Comparison of ENCODE assay signal across 23 cellular contexts in the genomic region with DNA sequence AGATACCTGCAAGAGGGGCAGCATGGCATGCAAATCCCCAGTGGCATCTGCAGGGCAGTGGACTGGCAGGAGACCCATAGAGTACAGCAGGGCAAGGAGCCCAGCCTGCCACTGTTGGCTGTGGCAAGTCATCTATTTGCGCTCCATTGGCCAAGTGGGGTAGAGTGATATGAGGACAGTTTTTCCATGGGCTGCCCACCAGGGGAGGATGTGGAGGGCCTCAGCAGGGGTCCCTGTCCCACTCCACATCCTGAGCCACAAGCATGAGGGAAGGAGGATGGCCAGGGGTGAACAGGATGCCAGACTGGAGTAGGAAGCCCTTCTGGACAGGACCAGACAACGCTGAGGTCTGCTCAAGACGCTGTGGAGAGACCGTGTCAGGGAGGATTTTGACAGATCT. TPM values are rescaled to one million over a fixed set of nuclear protein-coding genes. Genes with fewer than 3 reads are reported as not detected.
"Had no signal": no experiment of that assay in that cellular context is flagged by ENCODE, and none has a peak within 500 bp of the region (broad histone marks: within the 10 kb centered on the region; RNA-seq: fewer than 3 reads in every experiment).

No MANE protein-coding gene starts in this region.

- H3K9me3 Mint-ChIP-seq: activated B cell treated with CpG ODN at 0.5 μM for 24 hours; activated CD8-positive, alpha-beta T cell treated with anti-CD3 and anti-CD28 coated beads for 36 hours; activated naive CD4-positive, alpha-beta T cell treated with anti-CD3 and anti-CD28 coated beads, Interleukin-2, amount 50 U/mL, for 72 hours; activated T-helper 1 cell treated with anti-CD3 and anti-CD28 coated beads, Interleukin-12 subunit alpha, Interleukin-12 subunit beta, Interleukin-2, Interleukin-4 antibody, amounts not matched to agents 30 ng/mL and 10 ng/mL and 1 ng/mL, durations not matched to agents 14 hours and 24 hours and 36 hours; central memory CD8-positive, alpha-beta T cell; dendritic cell treated with granulocyte-macrophage colony-stimulating factor and Interleukin-4, amounts not matched to agents 40 ng/mL and 50 ng/mL, for 4 days; mesothelial cell of epicardium; naive B cell; nephron progenitor cell; T-cell; T-helper 2 cell treated with Interferon-gamma antibody and Interleukin-4, amounts not matched to agents 5 μg/mL and 100 μg/mL, for 36 hours had no signal

- H3K79me2 ChIP-seq: parathyroid adenoma had no signal

- H3K9me3 ChIP-seq: breast epithelium, esophagus squamous epithelium, right atrium auricular region had no signal

- H3K27me3 ChIP-seq: right atrium auricular region had no signal

- H3K4me3 ChIP-seq: breast epithelium, esophagus squamous epithelium, right atrium auricular region had no signal

- H3K27ac Mint-ChIP-seq: activated B cell treated with CpG ODN at 0.5 μM for 24 hours; activated CD8-positive, alpha-beta T cell treated with anti-CD3 and anti-CD28 coated beads for 36 hours; activated naive CD4-positive, alpha-beta T cell treated with anti-CD3 and anti-CD28 coated beads, Interleukin-2, amount 50 U/mL, for 72 hours; activated T-helper 1 cell treated with anti-CD3 and anti-CD28 coated beads, Interleukin-12 subunit alpha, Interleukin-12 subunit beta, Interleukin-2, Interleukin-4 antibody, amounts not matched to agents 30 ng/mL and 10 ng/mL and 1 ng/mL, durations not matched to agents 14 hours and 24 hours and 36 hours; dendritic cell treated with granulocyte-macrophage colony-stimulating factor and Interleukin-4, amounts not matched to agents 40 ng/mL and 50 ng/mL, for 4 days; mesothelial cell of epicardium; nephron progenitor cell; T-cell; T-helper 2 cell treated with Interferon-gamma antibody and Interleukin-4, amounts not matched to agents 5 μg/mL and 100 μg/mL, for 36 hours had no signal

- H3K36me3 Mint-ChIP-seq: activated naive CD4-positive, alpha-beta T cell treated with anti-CD3 and anti-CD28 coated beads, Interleukin-2, amount 50 U/mL, for 72 hours; mesothelial cell of epicardium; naive B cell; T-cell had no signal

- H3K4me1 ChIP-seq: breast epithelium, esophagus squamous epithelium, right atrium auricular region had no signal

- H3K36me3 ChIP-seq: breast epithelium, esophagus squamous epithelium, right atrium auricular region had no signal

- DNase-seq: activated B cell treated with CpG ODN at 0.5 μM for 24 hours; activated CD4-positive, alpha-beta T cell treated with anti-CD3 and anti-CD28 coated beads, Interleukin-2, amount 50 U/mL, for 1 hour; activated CD8-positive, alpha-beta T cell treated with anti-CD3 and anti-CD28 coated beads for 36 hours; activated gamma-delta T cell treated with Interleukin-2 at 50 U/mL for 16 hours; esophagus squamous epithelium; left cardiac atrium; mammary epithelial cell; naive B cell; nephron progenitor cell; stimulated activated CD4-positive, alpha-beta T cell treated with anti-CD3 and anti-CD28 coated beads, Interleukin-4, amount 100 ng/mL, for 1 hour; stimulated activated naive CD8-positive, alpha-beta T cell treated with anti-CD3 and anti-CD28 coated beads, Interleukin-15, Interleukin-2, amounts not matched to agents 100 U/mL and 50 U/mL, for 24 hours; T-cell had no signal

- ATAC-seq: activated CD8-positive, alpha-beta T cell treated with anti-CD3 and anti-CD28 coated beads for 36 hours; activated naive CD4-positive, alpha-beta T cell treated with anti-CD3 and anti-CD28 coated beads, Interleukin-2, amount 50 U/mL, for 72 hours; left cardiac atrium; stimulated activated naive CD8-positive, alpha-beta T cell treated with anti-CD3 and anti-CD28 coated beads, Interleukin-15, Interleukin-2, amounts not matched to agents 100 U/mL and 50 U/mL, for 24 hours; T-cell had no signal

- H3K9ac ChIP-seq: parathyroid adenoma had no signal

- H3K27ac ChIP-seq: breast epithelium, epithelial cell of prostate, esophagus squamous epithelium, parathyroid adenoma, right atrium auricular region had no signal

- H3K27me3 Mint-ChIP-seq: activated B cell treated with CpG ODN at 0.5 μM for 24 hours; activated CD8-positive, alpha-beta T cell treated with anti-CD3 and anti-CD28 coated beads for 36 hours had no signal

- H3K4me3 Mint-ChIP-seq: activated B cell treated with CpG ODN at 0.5 μM for 24 hours; activated CD8-positive, alpha-beta T cell treated with anti-CD3 and anti-CD28 coated beads for 36 hours; activated T-helper 1 cell treated with anti-CD3 and anti-CD28 coated beads, Interleukin-12 subunit alpha, Interleukin-12 subunit beta, Interleukin-2, Interleukin-4 antibody, amounts not matched to agents 30 ng/mL and 10 ng/mL and 1 ng/mL, durations not matched to agents 14 hours and 24 hours and 36 hours; central memory CD8-positive, alpha-beta T cell; dendritic cell treated with granulocyte-macrophage colony-stimulating factor and Interleukin-4, amounts not matched to agents 40 ng/mL and 50 ng/mL, for 4 days; mesothelial cell of epicardium; naive B cell; nephron progenitor cell; T-cell; T-helper 2 cell treated with Interferon-gamma antibody and Interleukin-4, amounts not matched to agents 5 μg/mL and 100 μg/mL, for 36 hours had no signal

- H3K4me1 Mint-ChIP-seq: activated B cell treated with CpG ODN at 0.5 μM for 24 hours; central memory CD8-positive, alpha-beta T cell; naive B cell; T-cell had no signal

- H2AFZ ChIP-seq: parathyroid adenoma had no signal

RNA-seq across cellular contexts. Expression of a gene that starts 50.9 kb away (rescaled TPM):
- total RNA-seq: activated B cell treated with CpG ODN at 0.5 μM for 24 hours, mammary epithelial cell, SK-MEL-5 had no signal
- polyA plus RNA-seq: mammary epithelial cell had no signal
